In genomic region chr9:92770005-92770995, GRCh38 we compare ENCODE assay signal across 8 cellular contexts. TPM values are rescaled to one million over a fixed set of nuclear protein-coding genes. Genes with fewer than 3 reads are reported as not detected.
A peak's percentile ranks its signal among the peaks of the same experiment; 100 is the strongest.
DNase-seq lines count a peak whose midpoint lies in the region; ATAC-seq lines count a peak whose summit lies in the region.

No MANE protein-coding gene starts in this region.

- H3K9me3 Mint-ChIP-seq in activated CD8-positive, alpha-beta T cell treated with anti-CD3 and anti-CD28 coated beads, Interleukin-2, amount 10 ng/mL, durations not matched to agents 7 days and 5 days (ENCODE audit: insufficient read depth) = no peaks in the 10 kb centered on the region
- no peaks in the 10 kb centered on the region for H3K9me3 Mint-ChIP-seq in memory B cell

- POLR2A ChIA-PET in activated CD8-positive, alpha-beta T cell treated with anti-CD3 and anti-CD28 coated beads, Interleukin-2, amount 10 ng/mL, durations not matched to agents 7 days and 5 days (lab: Charles Lee) = interaction anchor here (1.0 kb wide), 1 partner anchor 100 kb away, joined by 4 read pairs; the partner anchor contains the start of gene IPPK

- ATAC-seq in activated CD8-positive, alpha-beta T cell treated with anti-CD3 and anti-CD28 coated beads, Interleukin-2, amount 10 ng/mL, durations not matched to agents 7 days and 5 days = no peak
- ATAC-seq in memory B cell (ENCODE audit: low read depth) = peak; percentile 82
- ATAC-seq in HG02623 (IDR thresholded peaks at IDR 0.05; ENCODE audit: unreplicated experiment) = no peak
- no peak for ATAC-seq in HG03378 (IDR thresholded peaks at IDR 0.05; ENCODE audit: unreplicated experiment)

- no peaks in the 10 kb centered on the region for H3K36me3 Mint-ChIP-seq in activated CD8-positive, alpha-beta T cell treated with anti-CD3 and anti-CD28 coated beads, Interleukin-2, amount 10 ng/mL, durations not matched to agents 7 days and 5 days (ENCODE audit: low read depth)
- no peaks in the 10 kb centered on the region for H3K36me3 Mint-ChIP-seq in memory B cell

- peak; percentile 13 for DNase-seq in DMS 273 treated with DMSO at 0.1 percent for 48 hours (lab: John Stamatoyannopoulos, UW)
- DNase-seq in MV-4-11 (lab: John Stamatoyannopoulos, UW) = peak; percentile 70
- no peak for DNase-seq in activated CD8-positive, alpha-beta T cell treated with anti-CD3 and anti-CD28 coated beads, Interleukin-2, amount 10 ng/mL, durations not matched to agents 7 days and 5 days
- DNase-seq in memory B cell (ENCODE audit: low spot score in 2 of 2) = peak; percentile 39 to 41
- DNase-seq in middle frontal gyrus (ENCODE audit: extremely low spot score, low spot score) = no peak
- DNase-seq in T-helper 9 cell = no peak

- CTCF ChIA-PET in activated CD8-positive, alpha-beta T cell treated with anti-CD3 and anti-CD28 coated beads, Interleukin-2, amount 10 ng/mL, durations not matched to agents 7 days and 5 days (lab: Charles Lee) = interaction anchor here (0.8 to 3.0 kb wide), 3 partner anchors 18 to 54 kb away, joined by 3 to 10 read pairs (median 4); no protein-coding TSS in a partner anchor

- H3K27ac Mint-ChIP-seq in activated CD8-positive, alpha-beta T cell treated with anti-CD3 and anti-CD28 coated beads, Interleukin-2, amount 10 ng/mL, durations not matched to agents 7 days and 5 days = peak overlapping the region; percentile 75
- H3K27ac Mint-ChIP-seq in memory B cell = peak overlapping the region; percentile 93

- H3K4me1 Mint-ChIP-seq in activated CD8-positive, alpha-beta T cell treated with anti-CD3 and anti-CD28 coated beads, Interleukin-2, amount 10 ng/mL, durations not matched to agents 7 days and 5 days (ENCODE audit: low read depth) = peaks cover 23% of the 10 kb centered on the region
- peaks cover 35% of the 10 kb centered on the region for H3K4me1 Mint-ChIP-seq in memory B cell

- no peak overlapping the region for H3K4me3 Mint-ChIP-seq in activated CD8-positive, alpha-beta T cell treated with anti-CD3 and anti-CD28 coated beads, Interleukin-2, amount 10 ng/mL, durations not matched to agents 7 days and 5 days
- H3K4me3 Mint-ChIP-seq in memory B cell = peak overlapping the region; percentile 62

- H3K27me3 Mint-ChIP-seq in activated CD8-positive, alpha-beta T cell treated with anti-CD3 and anti-CD28 coated beads, Interleukin-2, amount 10 ng/mL, durations not matched to agents 7 days and 5 days (ENCODE audit: low read depth) = peaks cover under 1% of the 10 kb centered on the region
- no peaks in the 10 kb centered on the region for H3K27me3 Mint-ChIP-seq in memory B cell

RNA-seq across cellular contexts. Expression of gene BICD2, which starts 5.7 kb away (rescaled TPM):
- 10 to 100 TPM; 31.9 to 32.5 TPM for total RNA-seq in activated CD8-positive, alpha-beta T cell treated with anti-CD3 and anti-CD28 coated beads, Interleukin-2, amount 10 ng/mL, durations not matched to agents 7 days and 5 days

Comparison
In these comparisons a context has a peak if more than half of its experiments do, and no peak if none do; other contexts are left out.
1. DNase-seq: peak in DMS 273 treated with DMSO at 0.1 percent for 48 hours (single experiment), MV-4-11 (single experiment) and memory B cell (2 of 2); none in activated CD8-positive, alpha-beta T cell treated with anti-CD3 and anti-CD28 coated beads, Interleukin-2, amount 10 ng/mL, durations not matched to agents 7 days and 5 days (single experiment), middle frontal gyrus (single experiment) and T-helper 9 cell (single experiment).